In the genomic region with DNA sequence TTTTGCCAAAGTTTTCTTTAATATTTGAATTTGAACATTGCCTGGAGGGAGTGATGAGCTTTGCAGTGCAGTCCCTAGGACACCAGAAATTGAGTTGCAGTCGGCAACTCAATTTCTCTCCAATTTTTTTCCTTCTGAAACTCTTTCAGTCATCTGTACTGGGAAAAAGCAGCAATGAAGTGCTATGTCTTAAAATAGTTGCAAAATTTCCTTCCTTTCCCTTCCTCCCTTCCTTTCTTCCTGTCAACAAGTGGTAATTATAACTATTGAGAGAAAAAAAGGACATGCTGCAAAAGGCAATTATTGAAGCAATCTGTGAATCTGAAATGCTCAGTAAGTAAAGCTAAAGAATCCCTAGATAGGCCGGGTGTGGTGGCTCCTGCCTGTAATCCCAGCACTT, we compare ENCODE assay signal across 33 cellular contexts. TPM values are rescaled to one million over a fixed set of nuclear protein-coding genes. Genes with fewer than 3 reads are reported as not detected.
DNase-seq lines count a peak whose midpoint lies in the region; ATAC-seq, FAIRE-seq and TF ChIP-seq lines count a peak whose summit lies in the region.
"Had no signal": no experiment of that assay in that cellular context is flagged by ENCODE, and none has a peak within 500 bp of the region (broad histone marks: within the 10 kb centered on the region; RNA-seq: fewer than 3 reads in every experiment).

No MANE protein-coding gene starts in this region.

- H3K4me1 ChIP-seq in GM23248 (ENCODE audit: insufficient read depth): peaks cover 33% of the 10 kb centered on the region
- H3K4me1 ChIP-seq in endothelial cell of umbilical vein (ENCODE audit: control insufficient read depth, extremely low read depth, insufficient read depth, low read length): peaks cover 29% of the 10 kb centered on the region
- peaks cover 17 to 51% of the 10 kb centered on the region in 2 donors for H3K4me1 ChIP-seq in left lung
- peaks cover 3 to 44% (median 36%) of the 10 kb centered on the region in 5 donors for H3K4me1 ChIP-seq in subcutaneous abdominal adipose tissue (ENCODE audit: control insufficient read depth in 5 of 5, insufficient read depth in 5 of 5, low read length in 5 of 5)
- peaks cover 6% of the 10 kb centered on the region for H3K4me1 ChIP-seq in A673 (ENCODE audit: insufficient read depth, low read length, poor library complexity, severe bottlenecking)
- peaks cover 21% of the 10 kb centered on the region for H3K4me1 ChIP-seq in PC-9 (replicated peaks; ENCODE audit: insufficient read depth)
- H3K4me1 ChIP-seq: BE2C, SJCRH30 had no signal

- no peak for DNase-seq in GM23248
- peak; percentile 85 for DNase-seq in endothelial cell of umbilical vein (ENCODE audit: low read depth, low spot score)
- no peak for DNase-seq in left lung
- no peak for DNase-seq in A673 (ENCODE audit: low spot score)
- DNase-seq in PC-9: no peak
- DNase-seq: ACHN; activated CD4-positive, alpha-beta T cell treated with anti-CD3 and anti-CD28 coated beads for 4 hours; activated CD8-positive, alpha-beta T cell treated with anti-CD3 and anti-CD28 coated beads, Interleukin-2, amount 10 ng/mL, durations not matched to agents 7 days and 5 days; activated naive CD4-positive, alpha-beta T cell treated with anti-CD3 and anti-CD28 coated beads, Interleukin-2, amount 50 U/mL, for 16 hours; amniotic stem cell; BE2C; brain microvascular endothelial cell; DMS153; foreskin fibroblast; Karpas-422; kidney; NCI-H1417; NCI-H2081; NCI-H226; NCI-H69; ovary; SJCRH30; stimulated activated CD4-positive, alpha-beta T cell treated with anti-CD3 and anti-CD28 coated beads, Interleukin-2, amount 100 ng/mL, for 24 hours; stimulated activated naive CD8-positive, alpha-beta T cell treated with anti-CD3 and anti-CD28 coated beads, Interleukin-15, Interleukin-2, amounts not matched to agents 100 U/mL and 50 U/mL, for 24 hours; T1000; WERI-Rb-1 had no signal

- TF ChIP-seq CTCF in endothelial cell of umbilical vein (IDR thresholded peaks at IDR 0.05; ENCODE audit: extremely low read depth in 1 of 2, insufficient read depth in 1 of 2, low read depth in 1 of 2, low read length in 2 of 2): no peak
- TF ChIP-seq CTCF in left lung (IDR thresholded peaks at IDR 0.05): no peak
- no peak for TF ChIP-seq CTCF in A673 (conservative IDR thresholded peaks at IDR 0.05; ENCODE audit: low read depth, low read length)
- TF ChIP-seq CTCF in PC-9 (conservative IDR thresholded peaks at IDR 0.05): no peak

- H3K9me2 ChIP-seq in GM23248 (ENCODE audit: insufficient read depth) (no peaks in the 10 kb centered on the region), PC-9 (ENCODE audit: insufficient read depth) (no peaks in the 10 kb centered on the region)

- H3K9me3 ChIP-seq in GM23248 (ENCODE audit: low read depth): no peaks in the 10 kb centered on the region
- no peaks in the 10 kb centered on the region for H3K9me3 ChIP-seq in endothelial cell of umbilical vein (replicated peaks; ENCODE audit: control insufficient read depth, insufficient read depth, low read length)
- H3K9me3 ChIP-seq in left lung: no peaks in the 10 kb centered on the region
- no peaks in the 10 kb centered on the region for H3K9me3 ChIP-seq in subcutaneous abdominal adipose tissue (ENCODE audit: control insufficient read depth in 5 of 5, low read length in 5 of 5)
- no peaks in the 10 kb centered on the region for H3K9me3 ChIP-seq in A673 (ENCODE audit: low read depth, low read length, poor library complexity, severe bottlenecking)
- no peaks in the 10 kb centered on the region for H3K9me3 ChIP-seq in PC-9 (ENCODE audit: insufficient read depth, low read depth)
- H3K9me3 ChIP-seq: BE2C, ovary, SJCRH30, vagina had no signal

- POLR2A ChIA-PET in endothelial cell of umbilical vein (lab: Charles Lee) (no interaction called here), A673 (lab: Charles Lee; ENCODE audit: low non-redundant PET) (no interaction called here), PC-9 (lab: Charles Lee; ENCODE audit: unreplicated experiment) (no interaction called here)

- H3K4me2 ChIP-seq in GM23248 (ENCODE audit: unreplicated experiment) (peak overlapping the region; percentile 2), endothelial cell of umbilical vein (ENCODE audit: insufficient read depth, low read length) (peak overlapping the region; percentile 54), PC-9 (no peak overlapping the region)

- H3K9me1 ChIP-seq in endothelial cell of umbilical vein (replicated peaks; ENCODE audit: control insufficient read depth, extremely low read depth, insufficient read depth, low read length): no peaks in the 10 kb centered on the region

- H3K79me2 ChIP-seq in GM23248 (ENCODE audit: insufficient read depth) (no peaks in the 10 kb centered on the region), endothelial cell of umbilical vein (ENCODE audit: control insufficient read depth, insufficient read depth, low read length) (no peaks in the 10 kb centered on the region), PC-9 (ENCODE audit: low read depth) (no peaks in the 10 kb centered on the region)

- 21 to 33% methylated on average over 2 of the region's 2 CpGs for WGBS in GM23248 (ENCODE audit: low coverage in 1 of 2, low lambda C conversion rate in 2 of 2, missing lambda C conversion rate in 2 of 2), 2 experiments

- H4K20me1 ChIP-seq in GM23248 (ENCODE audit: insufficient read depth) (no peaks in the 10 kb centered on the region), endothelial cell of umbilical vein (replicated peaks; ENCODE audit: control insufficient read depth, extremely low read depth, insufficient read depth, low read length) (no peaks in the 10 kb centered on the region), PC-9 (ENCODE audit: insufficient read depth) (no peaks in the 10 kb centered on the region)

- dilution Hi-C loops in endothelial cell of umbilical vein (cut with MboI; ENCODE audit: extremely low pct_ligation_motif_present, low sequenced_read_pairs): no loop called here

- FAIRE-seq in endothelial cell of umbilical vein (lab: Jason Lieb, UNC): peak; percentile 86
- FAIRE-seq: GM12891, kidney, RCC 7860 had no signal

- intact Hi-C loops in endothelial cell of umbilical vein (cut with micrococcal nuclease) (no loop called here), left lung (cut with DNase I) (no loop called here), A673 (cut with micrococcal nuclease; ENCODE audit: unreplicated experiment) (no loop called here), PC-9 (cut with micrococcal nuclease; ENCODE audit: unreplicated experiment) (no loop called here)

- ATAC-seq in left lung (peak; percentile 12), GM21825 (IDR thresholded peaks at IDR 0.05; ENCODE audit: unreplicated experiment) (no peak), GM18511 (IDR thresholded peaks at IDR 0.05; ENCODE audit: unreplicated experiment) (no peak)
- ATAC-seq: activated CD8-positive, alpha-beta T cell treated with anti-CD3 and anti-CD28 coated beads, Interleukin-2, amount 10 ng/mL, durations not matched to agents 7 days and 5 days; stimulated activated naive CD8-positive, alpha-beta T cell treated with anti-CD3 and anti-CD28 coated beads, Interleukin-15, Interleukin-2, amounts not matched to agents 100 U/mL and 50 U/mL, for 24 hours had no signal

- CTCF ChIA-PET in endothelial cell of umbilical vein (lab: Charles Lee): interaction anchor here (1.1 kb wide), 1 partner anchor 60 kb away, joined by 3 read pairs; no protein-coding TSS in a partner anchor
- CTCF ChIA-PET in A673 (lab: Charles Lee): no interaction called here
- CTCF ChIA-PET in PC-9 (lab: Charles Lee): no interaction called here

- no peak overlapping the region for H3K9ac ChIP-seq in GM23248
- H3K9ac ChIP-seq in endothelial cell of umbilical vein (replicated peaks; ENCODE audit: extremely low read depth, insufficient read depth, low read length): peak overlapping the region; percentile 26
- H3K9ac ChIP-seq in subcutaneous abdominal adipose tissue (ENCODE audit: low read length in 5 of 5): no peak overlapping the region

- in situ Hi-C loops in GM23248 (cut with MboI): loop anchor here (10.0 kb wide), 1 partner anchor 182 kb away; a partner anchor contains a TSS

- H3F3A ChIP-seq in GM23248 (ENCODE audit: insufficient read depth) (peaks cover 34% of the 10 kb centered on the region), PC-9 (ENCODE audit: insufficient read depth, low read depth) (no peaks in the 10 kb centered on the region)

- H3K27me3 ChIP-seq in GM23248 (replicated peaks; ENCODE audit: insufficient read depth): no peaks in the 10 kb centered on the region
- no peaks in the 10 kb centered on the region for H3K27me3 ChIP-seq in endothelial cell of umbilical vein (ENCODE audit: control insufficient read depth in 2 of 2, insufficient read depth in 2 of 2, low read length in 2 of 2)
- no peaks in the 10 kb centered on the region for H3K27me3 ChIP-seq in left lung
- no peaks in the 10 kb centered on the region for H3K27me3 ChIP-seq in subcutaneous abdominal adipose tissue (ENCODE audit: control insufficient read depth in 5 of 5, insufficient read depth in 4 of 5, low read length in 5 of 5)
- H3K27me3 ChIP-seq in A673 (replicated peaks; ENCODE audit: insufficient read depth, low read depth, low read length, poor library complexity): no peaks in the 10 kb centered on the region
- no peaks in the 10 kb centered on the region for H3K27me3 ChIP-seq in PC-9 (ENCODE audit: insufficient read depth, low read depth)
- H3K27me3 ChIP-seq: BE2C, brain microvascular endothelial cell, ovary, SJCRH30, vagina had no signal

- no peak for TF ChIP-seq POLR2A in endothelial cell of umbilical vein (IDR thresholded peaks at IDR 0.05; ENCODE audit: low read depth, low read length)

- H3K4me3 ChIP-seq in GM23248: no peak overlapping the region
- H3K4me3 ChIP-seq in endothelial cell of umbilical vein (replicated peaks in 1 of 3; ENCODE audit: insufficient read depth in 1 of 3, low read depth in 1 of 3, low read length in 3 of 3): no peak overlapping the region
- no peak overlapping the region for H3K4me3 ChIP-seq in left lung
- peak overlapping the region in 1 of 5 donors; percentile 18 for H3K4me3 ChIP-seq in subcutaneous abdominal adipose tissue (ENCODE audit: low read depth in 1 of 5, low read length in 5 of 5)
- no peak overlapping the region for H3K4me3 ChIP-seq in A673 (ENCODE audit: low read depth, low read length, poor library complexity, severe bottlenecking)
- no peak overlapping the region for H3K4me3 ChIP-seq in PC-9
- H3K4me3 ChIP-seq: ovary, SJCRH30, vagina had no signal

- BruUV-seq in endothelial cell of umbilical vein (replicated peaks; lab: Mats Ljungman, UMichigan) (no TSS peak), A673 (replicated peaks; lab: Mats Ljungman, UMichigan) (no TSS peak), PC-9 (replicated peaks; lab: Mats Ljungman, UMichigan) (no TSS peak)

- no peaks in the 10 kb centered on the region for H3K36me3 ChIP-seq in GM23248 (ENCODE audit: low read depth)
- no peaks in the 10 kb centered on the region for H3K36me3 ChIP-seq in endothelial cell of umbilical vein (ENCODE audit: control insufficient read depth in 2 of 2, extremely low read depth in 1 of 2, insufficient read depth in 2 of 2, low read length in 2 of 2)
- H3K36me3 ChIP-seq in left lung: no peaks in the 10 kb centered on the region
- H3K36me3 ChIP-seq in subcutaneous abdominal adipose tissue (ENCODE audit: control insufficient read depth in 5 of 5, insufficient read depth in 5 of 5, low read length in 5 of 5): no peaks in the 10 kb centered on the region
- H3K36me3 ChIP-seq in A673 (ENCODE audit: insufficient read depth, low read length, poor library complexity, severe bottlenecking): no peaks in the 10 kb centered on the region
- H3K36me3 ChIP-seq in PC-9 (ENCODE audit: low read depth): no peaks in the 10 kb centered on the region
- H3K36me3 ChIP-seq: BE2C, brain microvascular endothelial cell, ovary, SJCRH30, vagina, WERI-Rb-1 had no signal

- H3K27ac ChIP-seq in GM23248 (no peak overlapping the region), endothelial cell of umbilical vein (ENCODE audit: insufficient read depth, low read depth, low read length) (no peak overlapping the region), left lung (peak overlapping the region; percentile 27 to 59), subcutaneous abdominal adipose tissue (ENCODE audit: low read depth, low read length) (peak overlapping the region; percentile 92), A673 (ENCODE audit: low read depth, low read length, poor library complexity, severe bottlenecking) (no peak overlapping the region), PC-9 (no peak overlapping the region)
- H3K27ac ChIP-seq: brain microvascular endothelial cell, ovary, SJCRH30, vagina, WERI-Rb-1 had no signal

- H2AFZ ChIP-seq in GM23248 (no peak overlapping the region), endothelial cell of umbilical vein (ENCODE audit: low read depth, low read length) (peak overlapping the region; percentile 53), PC-9 (no peak overlapping the region)

RNA-seq across cellular contexts. Expression of a gene that starts 56.0 kb away (rescaled TPM):
- total RNA-seq in GM23248 (2014; rRNA removed; shearing (Covaris generic)): not detected in 2 replicates
- polyA plus RNA-seq in GM23248 (2016; fragmentation: Nextera tagmentation; extraction: Ambion mirVana) (not detected in 2 replicates), endothelial cell of umbilical vein (1.0 and 1.4 TPM in 2 replicates)
- total RNA-seq in endothelial cell of umbilical vein (1.2 and 2.1 TPM in 2 replicates), left lung (under 1 TPM; 0.20 to 0.94 TPM), A673 (2021) (not detected in 2 replicates), PC-9 (2021) (not detected in 2 replicates)
- 1.4 and 1.7 TPM in 2 replicates for polyA plus RNA-seq in endothelial cell of umbilical vein (2011; cell fraction: cytosol; rRNA removed)
- polyA plus RNA-seq in endothelial cell of umbilical vein (2011; cell fraction: nucleus; rRNA removed): 0.65 and 1.1 TPM in 2 replicates
- polyA plus RNA-seq in endothelial cell of umbilical vein (2012): 0.47 and 1.5 TPM in 2 replicates
- 1.0 and 1.1 TPM in 2 replicates for polyA minus RNA-seq in endothelial cell of umbilical vein
- not detected for polyA minus RNA-seq in endothelial cell of umbilical vein (2011; cell fraction: cytosol; rRNA and poly(A)+ RNA removed)
- polyA minus RNA-seq in endothelial cell of umbilical vein (2011; cell fraction: nucleus; rRNA and poly(A)+ RNA removed): 0.67 and 0.91 TPM in 2 replicates
- total RNA-seq: renal cortical epithelial cell, SJCRH30 had no signal

Comparison
In these comparisons a context has a peak if more than half of its experiments do, and no peak if none do; other contexts are left out.
1. H3K27ac ChIP-seq: peak in left lung (2 of 2) and subcutaneous abdominal adipose tissue (single experiment); none in GM23248 (single experiment), endothelial cell of umbilical vein (single experiment), A673 (single experiment) and PC-9 (single experiment).